21 cellular contexts compared by ENCODE assay signal in genomic region chr13:67278230-67278629, GRCh38. TPM values are rescaled to one million over a fixed set of nuclear protein-coding genes. Genes with fewer than 3 reads are reported as not detected.
DNase-seq lines count a peak whose midpoint lies in the region; ATAC-seq, FAIRE-seq and TF ChIP-seq lines count a peak whose summit lies in the region.
"Had no signal": no experiment of that assay in that cellular context is flagged by ENCODE, and none has a peak within 500 bp of the region (broad histone marks: within the 10 kb centered on the region; RNA-seq: fewer than 3 reads in every experiment).

No MANE protein-coding gene starts in this region.

- peak; percentile 50 for DNase-seq in GM04504 (ENCODE audit: low read depth)
- DNase-seq in WERI-Rb-1 = no peak
- DNase-seq in fibroblast of the aortic adventitia (ENCODE audit: low read depth) = peak; percentile 98
- DNase-seq in skeletal muscle cell (ENCODE audit: low read depth) = peak; percentile 98
- DNase-seq in NCI-H146 (lab: John Stamatoyannopoulos, UW) = no peak
- no peak for DNase-seq in psoas muscle
- no peak for DNase-seq in frontal cortex (ENCODE audit: low spot score in 2 of 2)
- no peak for DNase-seq in HEK293T (ENCODE audit: extremely low spot score)
- DNase-seq: activated CD4-positive, alpha-beta T cell treated with anti-CD3 and anti-CD28 coated beads, Interleukin-2, amount 50 U/mL, for 4 hours; central memory CD4-positive, alpha-beta T cell; DMS153; endodermal cell; immature natural killer cell; MV-4-11; NCI-H748 treated with DMSO at 0.1 percent for 48 hours; transverse colon had no signal

- intact Hi-C loops in psoas muscle (cut with DNase I) = no loop called here

- H3K27me3 ChIP-seq in WERI-Rb-1 (ENCODE audit: insufficient read depth, low read depth, severe bottlenecking) (no peaks in the 10 kb centered on the region), psoas muscle (ENCODE audit: insufficient read depth in 3 of 3, low read length in 2 of 3) (no peaks in the 10 kb centered on the region)
- H3K27me3 ChIP-seq: BLaER1 treated with 17β-estradiol and CSF1 and Interleukin-3, amounts not matched to agents 10 nM and 100 nM; transverse colon had no signal

- no peaks in the 10 kb centered on the region for H3K4me1 ChIP-seq in psoas muscle
- H3K4me1 ChIP-seq: transverse colon had no signal

- FAIRE-seq in frontal cortex (lab: Jason Lieb, UNC) = no peak
- FAIRE-seq: TTC549 had no signal

- WGBS in psoas muscle, 3 donors = 20 to 32% (median 21%) methylated on average over 2 of the region's 2 CpGs

- H3K27ac ChIP-seq in WERI-Rb-1 (peak overlapping the region; percentile 62), psoas muscle (no peak overlapping the region)
- H3K27ac ChIP-seq: BLaER1 treated with 17β-estradiol and CSF1 and Interleukin-3, amounts not matched to agents 10 nM and 100 nM; skin epidermis; transverse colon had no signal

- TF ChIP-seq CTCF in WERI-Rb-1 (IDR thresholded peaks at IDR 0.05; ENCODE audit: low read depth, low read length) (no peak), fibroblast of the aortic adventitia (IDR thresholded peaks at IDR 0.05; ENCODE audit: insufficient read depth, low read length) (no peak), psoas muscle (IDR thresholded peaks at IDR 0.05) (no peak)

- ATAC-seq in psoas muscle = no peak
- ATAC-seq: HCT116, Panc1 had no signal

- H3K9me3 ChIP-seq in WERI-Rb-1 (ENCODE audit: severe bottlenecking) = no peaks in the 10 kb centered on the region
- H3K9me3 ChIP-seq in psoas muscle = no peaks in the 10 kb centered on the region
- H3K9me3 ChIP-seq: transverse colon had no signal

- CTCF ChIA-PET in HEK293T (lab: Yijun Ruan, JAX) = interaction anchor here (0.5 kb wide), 2 partner anchors 15 to 211 kb away, joined by 3 to 9 read pairs; no protein-coding TSS in a partner anchor

- POLR2A ChIA-PET in HEK293T (lab: Yijun Ruan, JAX) = no interaction called here

- no peak overlapping the region for H3K4me3 ChIP-seq in WERI-Rb-1 (ENCODE audit: low read depth, low read length)
- H3K4me3 ChIP-seq in fibroblast of the aortic adventitia (ENCODE audit: low read depth, low read length) = no peak overlapping the region
- H3K4me3 ChIP-seq in skeletal muscle cell (ENCODE audit: low read depth, low read length) = no peak overlapping the region
- no peak overlapping the region for H3K4me3 ChIP-seq in psoas muscle
- H3K4me3 ChIP-seq: BLaER1 treated with 17β-estradiol and CSF1 and Interleukin-3, amounts not matched to agents 10 nM and 100 nM; skin epidermis; transverse colon had no signal

- H3K36me3 ChIP-seq in WERI-Rb-1 = no peaks in the 10 kb centered on the region
- no peaks in the 10 kb centered on the region for H3K36me3 ChIP-seq in psoas muscle (ENCODE audit: insufficient read depth in 1 of 2, low read depth in 1 of 2)
- H3K36me3 ChIP-seq: BLaER1 treated with 17β-estradiol and CSF1 and Interleukin-3, amounts not matched to agents 10 nM and 100 nM; transverse colon had no signal

TF ChIP-seq in HEK293T, 16 proteins besides CTCF, POLR2A, EP300 and RAD21:
- TF ChIP-seq TARDBP (IDR thresholded peaks at IDR 0.05) (no peak), SP1 (IDR thresholded peaks at IDR 0.05) (no peak), CTBP1 (IDR thresholded peaks at IDR 0.05; ENCODE audit: borderline replicate concordance) (no peak)

RNA-seq across cellular contexts. Expression of gene PCDH9, which starts 48.1 kb away (rescaled TPM):
- 5.0 and 19.0 TPM in 2 replicates for total RNA-seq in fibroblast of the aortic adventitia (ENCODE audit: low replicate concordance)
- 1 to 10 TPM; 2.0 to 4.9 (median 2.6) TPM for total RNA-seq in psoas muscle
- 1 to 10 TPM in 1 of 3 donors, under 1 TPM in 2; 0.27 to 2.2 (median 0.37) TPM for polyA plus RNA-seq in psoas muscle
- total RNA-seq in frontal cortex = 64.4 TPM

Comparison
In these comparisons a context has a peak if more than half of its experiments do, and no peak if none do; other contexts are left out.
1. DNase-seq: peak in GM04504 (single experiment), fibroblast of the aortic adventitia (single experiment) and skeletal muscle cell (single experiment); none in WERI-Rb-1 (single experiment), NCI-H146 (single experiment), psoas muscle (0 of 2), frontal cortex (0 of 2) and HEK293T (single experiment).